8 cellular contexts compared by ENCODE assay signal in genomic region chr19:19661675-19662251, GRCh38. TPM values are rescaled to one million over a fixed set of nuclear protein-coding genes. Genes with fewer than 3 reads are reported as not detected.
DNase-seq lines count a peak whose midpoint lies in the region; ATAC-seq and TF ChIP-seq lines count a peak whose summit lies in the region.

No MANE protein-coding gene starts in this region.

- peak overlapping the region; percentile 91 to 100 (median 98) for H3K9ac ChIP-seq in BLaER1 treated with 17β-estradiol and CSF1 and Interleukin-3, amounts not matched to agents 10 nM and 100 nM

- peaks cover 18% of the 10 kb centered on the region for H3K4me1 Mint-ChIP-seq in glutamatergic neuron (ENCODE audit: low read depth, unreplicated experiment)

- peak overlapping the region; percentile 88 to 99 (median 94) for H3K4me2 ChIP-seq in BLaER1 treated with 17β-estradiol and CSF1 and Interleukin-3, amounts not matched to agents 10 nM and 100 nM

- H3K27ac ChIP-seq in BLaER1 treated with 17β-estradiol and CSF1 and Interleukin-3, amounts not matched to agents 10 nM and 100 nM = peak overlapping the region; percentile 87 to 100 (median 98); a peak in 21 of 22 replicates
- no peak overlapping the region for H3K27ac ChIP-seq in upper lobe of right lung

- H4K20me1 ChIP-seq in BLaER1 treated with 17β-estradiol and CSF1 and Interleukin-3, amounts not matched to agents 10 nM and 100 nM = peaks cover 0 to 57% (median 42%) of the 10 kb centered on the region in 11 experiments; a peak in 16 of 22 replicates

- H3K27ac Mint-ChIP-seq in glutamatergic neuron (ENCODE audit: unreplicated experiment) = peak overlapping the region; percentile 82

- TF ChIP-seq CTCF in glutamatergic neuron (IDR thresholded peaks at IDR 0.05; ENCODE audit: partially characterized antibody, unreplicated experiment) (no peak), upper lobe of right lung (IDR thresholded peaks at IDR 0.05) (no peak)

- no peaks in the 10 kb centered on the region for H3K36me3 Mint-ChIP-seq in glutamatergic neuron (ENCODE audit: unreplicated experiment)

- H3K4me1 ChIP-seq in BLaER1 treated with 17β-estradiol and CSF1 and Interleukin-3, amounts not matched to agents 10 nM and 100 nM = peaks cover 34 to 62% (median 48%) of the 10 kb centered on the region in 10 experiments
- peaks cover 22% of the 10 kb centered on the region for H3K4me1 ChIP-seq in upper lobe of right lung

- peaks cover 12% of the 10 kb centered on the region for H3K27me3 Mint-ChIP-seq in glutamatergic neuron (ENCODE audit: unreplicated experiment)

- peak overlapping the region; percentile 92 for H3K4me3 Mint-ChIP-seq in glutamatergic neuron (ENCODE audit: unreplicated experiment)

- H3K27me3 ChIP-seq in BLaER1 treated with 17β-estradiol and CSF1 and Interleukin-3, amounts not matched to agents 10 nM and 100 nM = no peaks in the 10 kb centered on the region
- H3K27me3 ChIP-seq in upper lobe of right lung = no peaks in the 10 kb centered on the region

- peaks cover 14% of the 10 kb centered on the region for H3K9me3 Mint-ChIP-seq in glutamatergic neuron (ENCODE audit: unreplicated experiment)

- intact Hi-C loops in upper lobe of right lung (cut with DNase I) = no loop called here

- peak; percentile 40 for ATAC-seq in GM19025 (IDR thresholded peaks at IDR 0.05; ENCODE audit: low read depth, unreplicated experiment)
- peak; percentile 36 for ATAC-seq in HG03196 (IDR thresholded peaks at IDR 0.05; ENCODE audit: unreplicated experiment)
- ATAC-seq in upper lobe of right lung = peak; percentile 6

- H3K36me3 ChIP-seq in BLaER1 treated with 17β-estradiol and CSF1 and Interleukin-3, amounts not matched to agents 10 nM and 100 nM = peaks cover 34 to 49% (median 42%) of the 10 kb centered on the region in 11 experiments
- H3K36me3 ChIP-seq in upper lobe of right lung = peaks cover 33% of the 10 kb centered on the region

- DNase-seq in T-helper 1 cell (peak in 3 of 5 donors; percentile 46 to 87 (median 50)), glutamatergic neuron (no peak), upper lobe of right lung (no peak), ureter (ENCODE audit: low spot score) (no peak), NCI-H1105 (lab: John Stamatoyannopoulos, UW) (no peak)

- H3K9me3 ChIP-seq in BLaER1 treated with 17β-estradiol and CSF1 and Interleukin-3, amounts not matched to agents 10 nM and 100 nM (replicated peaks in 1 of 11) = no peaks in the 10 kb centered on the region
- no peaks in the 10 kb centered on the region for H3K9me3 ChIP-seq in upper lobe of right lung

- peak overlapping the region; percentile 85 to 100 (median 98) for H3K4me3 ChIP-seq in BLaER1 treated with 17β-estradiol and CSF1 and Interleukin-3, amounts not matched to agents 10 nM and 100 nM
- H3K4me3 ChIP-seq in upper lobe of right lung = peak overlapping the region; percentile 8

RNA-seq across cellular contexts. Expression of gene ATP13A1, which starts 1.7 kb away (rescaled TPM):
- total RNA-seq in glutamatergic neuron (ENCODE audit: unreplicated experiment) (92.7 TPM), upper lobe of right lung (55.5 TPM), ureter (74.9 TPM)

RNA-seq across cellular contexts. Expression of gene ZNF101, which starts 6.9 kb away (rescaled TPM):
- total RNA-seq in glutamatergic neuron (ENCODE audit: unreplicated experiment) (8.0 TPM), upper lobe of right lung (11.1 TPM), ureter (13.8 TPM)

RNA-seq across cellular contexts. Expression of gene GMIP, which starts 18.3 kb away (rescaled TPM):
- total RNA-seq in glutamatergic neuron (ENCODE audit: unreplicated experiment) = 204 TPM
- total RNA-seq in upper lobe of right lung = 37.3 TPM
- total RNA-seq in ureter = 25.0 TPM

RNA-seq across cellular contexts. Expression of gene LPAR2, which starts 33.7 kb away (rescaled TPM):
- total RNA-seq in glutamatergic neuron (ENCODE audit: unreplicated experiment) = 364 TPM
- 23.5 TPM for total RNA-seq in upper lobe of right lung
- 28.6 TPM for total RNA-seq in ureter

RNA-seq across cellular contexts. Expression of gene PBX4, which starts 43.3 kb away (rescaled TPM):
- total RNA-seq in glutamatergic neuron (ENCODE audit: unreplicated experiment) (56.1 TPM), upper lobe of right lung (3.4 TPM), ureter (12.7 TPM)

Comparison
In these comparisons a context has a peak if more than half of its experiments do, and no peak if none do; other contexts are left out.
1. DNase-seq: peak in T-helper 1 cell (3 of 5); none in glutamatergic neuron (single experiment), upper lobe of right lung (single experiment), ureter (single experiment) and NCI-H1105 (single experiment).
2. Peak in every context shown above with its lines, with median percentiles within 50 percentile points of each other: ATAC-seq.